ENCODE assay signal across 11 cellular contexts in genomic region chr6:6752129-6752528, GRCh38.
DNase-seq lines count a peak whose midpoint lies in the region; TF ChIP-seq lines count a peak whose summit lies in the region.
"Had no signal": no experiment of that assay in that cellular context is flagged by ENCODE, and none has a peak within 500 bp of the region (broad histone marks: within the 10 kb centered on the region; RNA-seq: fewer than 3 reads in every experiment).

No MANE protein-coding gene starts in this region.

- no peaks in the 10 kb centered on the region for H3K9me2 ChIP-seq in Loucy (replicated peaks; ENCODE audit: low read depth, low read length)

- H3K4me3 ChIP-seq in Loucy (ENCODE audit: low read length, poor library complexity, severe bottlenecking) (no peak overlapping the region), prostate gland (no peak overlapping the region), stomach (no peak overlapping the region)
- H3K4me3 ChIP-seq: GM12878 had no signal

- H3K9me3 ChIP-seq in Loucy (ENCODE audit: insufficient read depth, low read depth, low read length) (no peaks in the 10 kb centered on the region), prostate gland (no peaks in the 10 kb centered on the region), stomach (no peaks in the 10 kb centered on the region)

- H4K20me1 ChIP-seq in Loucy (ENCODE audit: insufficient read depth, low read length, poor library complexity, severe bottlenecking) = no peaks in the 10 kb centered on the region

- peaks cover 20% of the 10 kb centered on the region for H3K4me1 ChIP-seq in Loucy (ENCODE audit: insufficient read depth, low read length, poor library complexity, severe bottlenecking)
- peaks cover 36% of the 10 kb centered on the region for H3K4me1 ChIP-seq in prostate gland (replicated peaks)
- peaks cover 4 to 47% (median 25%) of the 10 kb centered on the region in 4 donors for H3K4me1 ChIP-seq in stomach

- WGBS in prostate gland = 33% methylated on average over 4 of the region's 4 CpGs
- 64 to 82% (median 72%) methylated on average over 4 of the region's 4 CpGs for WGBS in stomach, 5 donors

- intact Hi-C loops in prostate gland (cut with DNase I) (no loop called here), stomach (cut with DNase I; ENCODE audit: low total_unique reads) (no loop called here)

- no peaks in the 10 kb centered on the region for H3K79me2 ChIP-seq in Loucy (ENCODE audit: insufficient read depth, low read length)

- H3F3A ChIP-seq in Loucy (ENCODE audit: low read depth) = no peaks in the 10 kb centered on the region

- H3K9ac ChIP-seq in Loucy (ENCODE audit: low read depth, low read length, poor library complexity, severe bottlenecking) = no peak overlapping the region

- H3K27ac ChIP-seq in prostate gland (peak overlapping the region; percentile 83 to 86), stomach (peak overlapping the region in 2 of 5 donors; percentile 5 to 26)

- H3K36me3 ChIP-seq in Loucy (ENCODE audit: insufficient read depth, low read length) (no peaks in the 10 kb centered on the region), prostate gland (no peaks in the 10 kb centered on the region), stomach (no peaks in the 10 kb centered on the region)

- H2AFZ ChIP-seq in Loucy (ENCODE audit: low read length) = peak overlapping the region; percentile 18; the same call in 1 of the 2 replicates

- no peak for TF ChIP-seq EP300 in stomach (IDR thresholded peaks at IDR 0.05)

- TF ChIP-seq CTCF in AG09319 (IDR thresholded peaks at IDR 0.05; ENCODE audit: low read depth, low read length) (no peak), Loucy (conservative IDR thresholded peaks at IDR 0.05; ENCODE audit: low read length) (no peak), prostate gland (IDR thresholded peaks at IDR 0.05) (no peak), stomach (IDR thresholded peaks at IDR 0.05) (no peak)

- no peak overlapping the region for H3K4me2 ChIP-seq in Loucy (ENCODE audit: low read depth, low read length, poor library complexity, severe bottlenecking)

- TF ChIP-seq POLR2A in prostate gland (IDR thresholded peaks at IDR 0.05) = no peak
- no peak for TF ChIP-seq POLR2A in stomach (IDR thresholded peaks at IDR 0.05)

- peak; percentile 34 for DNase-seq in AG09319 (ENCODE audit: extremely low read depth, low read depth)
- peak; percentile 59 for DNase-seq in fibroblast of peridontal ligament (ENCODE audit: extremely low read depth)
- no peak for DNase-seq in prostate gland (ENCODE audit: low spot score)
- DNase-seq in stomach = no peak
- no peak for DNase-seq in KG1 (lab: John Stamatoyannopoulos, UW)
- no peak for DNase-seq in HuH-7.5 (ENCODE audit: low spot score)
- no peak for DNase-seq in activated CD4-positive, CD25-positive, alpha-beta regulatory T cell (lab: John Stamatoyannopoulos, UW)
- DNase-seq: activated effector memory CD4-positive, alpha-beta T cell treated with anti-CD3 and anti-CD28 coated beads, Interleukin-2, amount 50 U/mL, for 16 hours; NCI-H2029 treated with DMSO at 0.1 percent for 48 hours had no signal

- no peaks in the 10 kb centered on the region for H3K27me3 ChIP-seq in Loucy (ENCODE audit: insufficient read depth, low read length, poor library complexity, severe bottlenecking)
- no peaks in the 10 kb centered on the region for H3K27me3 ChIP-seq in prostate gland (replicated peaks; ENCODE audit: insufficient read depth)
- no peaks in the 10 kb centered on the region for H3K27me3 ChIP-seq in stomach

Comparison
In these comparisons a context has a peak if more than half of its experiments do, and no peak if none do; other contexts are left out.
1. DNase-seq: peak in AG09319 (single experiment) and fibroblast of peridontal ligament (single experiment); none in prostate gland (single experiment), stomach (single experiment), KG1 (single experiment), HuH-7.5 (single experiment) and activated CD4-positive, CD25-positive, alpha-beta regulatory T cell (0 of 4).